In the genomic region with DNA sequence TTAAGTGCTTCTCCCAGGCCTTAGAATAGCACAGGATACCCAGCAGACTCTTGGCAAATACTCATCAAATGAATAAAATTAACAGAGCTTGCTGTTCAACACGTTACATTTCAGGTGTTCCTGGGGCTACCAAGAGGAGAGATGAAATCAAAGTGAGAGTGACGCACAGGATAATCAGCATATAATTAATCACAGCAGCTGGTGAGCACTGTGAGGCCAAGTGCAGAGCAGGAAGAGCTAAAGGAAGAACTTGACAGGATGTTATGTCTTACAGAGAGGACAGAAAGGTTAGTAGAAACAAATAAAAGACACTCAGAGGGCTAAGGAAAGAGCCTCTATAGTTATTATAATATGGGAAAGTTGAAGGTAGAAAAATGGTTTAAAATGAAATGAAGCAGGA, we compare ENCODE assay signal across 31 cellular contexts. TPM values are rescaled to one million over a fixed set of nuclear protein-coding genes. Genes with fewer than 3 reads are reported as not detected.
DNase-seq lines count a peak whose midpoint lies in the region; ATAC-seq, FAIRE-seq and TF ChIP-seq lines count a peak whose summit lies in the region.
"Had no signal": no experiment of that assay in that cellular context is flagged by ENCODE, and none has a peak within 500 bp of the region (broad histone marks: within the 10 kb centered on the region; RNA-seq: fewer than 3 reads in every experiment).

No MANE protein-coding gene starts in this region.

- intact Hi-C loops in MCF 10A (cut with micrococcal nuclease) (no loop called here), mammary epithelial cell (cut with micrococcal nuclease) (no loop called here)

- H3K79me2 ChIP-seq in mammary epithelial cell (ENCODE audit: insufficient read depth, low read length) = peaks cover 61% of the 10 kb centered on the region
- peaks cover 100% of the 10 kb centered on the region for H3K79me2 ChIP-seq in neural progenitor cell (ENCODE audit: low read depth)

- WGBS in mammary epithelial cell (ENCODE audit: low coverage, missing lambda C conversion rate) = 67% methylated on average over 2 of the region's 2 CpGs

- H3K36me3 ChIP-seq in mammary epithelial cell (ENCODE audit: insufficient read depth, low read length) = peaks cover 4% of the 10 kb centered on the region
- peaks cover 11% of the 10 kb centered on the region for H3K36me3 ChIP-seq in neural progenitor cell
- H3K36me3 ChIP-seq: pancreas had no signal

- H3K36me3 Mint-ChIP-seq in MCF 10A (ENCODE audit: insufficient read depth, unreplicated experiment) (peaks cover 60% of the 10 kb centered on the region), neural progenitor cell (peaks cover 32% of the 10 kb centered on the region)
- peaks cover 68% of the 10 kb centered on the region for H3K36me3 Mint-ChIP-seq in activated CD8-positive, alpha-beta T cell treated with anti-CD3 and anti-CD28 coated beads, Interleukin-2, amount 10 ng/mL, durations not matched to agents 7 days and 5 days (ENCODE audit: low read depth)

- H3K4me1 ChIP-seq in mammary epithelial cell (ENCODE audit: insufficient read depth, low read length) (peaks cover 12% of the 10 kb centered on the region), neural progenitor cell (peaks cover 20% of the 10 kb centered on the region)
- H3K4me1 ChIP-seq: pancreas, SJCRH30 had no signal

- H3K4me3 ChIP-seq in mammary epithelial cell (replicated peaks in 1 of 3; ENCODE audit: insufficient read depth in 1 of 3, low read depth in 2 of 3, low read length in 3 of 3) = no peak overlapping the region
- H3K4me3 ChIP-seq in neural progenitor cell = no peak overlapping the region
- H3K4me3 ChIP-seq: hepatocyte, pancreas, SJCRH30, spleen, testis had no signal

- DNase-seq in NCI-H2081 (lab: John Stamatoyannopoulos, UW) (peak; percentile 12 to 56), NCI-H2081 treated with DMSO at 0.1 percent for 48 hours (lab: John Stamatoyannopoulos, UW) (no peak), MCF 10A (ENCODE audit: unreplicated experiment) (no peak), mammary epithelial cell (no peak), neural progenitor cell (ENCODE audit: low spot score) (no peak), UCSD-AML1 (lab: John Stamatoyannopoulos, UW; ENCODE audit: unreplicated experiment) (no peak)
- no peak for DNase-seq in activated CD8-positive, alpha-beta T cell treated with anti-CD3 and anti-CD28 coated beads, Interleukin-2, amount 10 ng/mL, durations not matched to agents 7 days and 5 days
- DNase-seq: activated CD4-positive, alpha-beta T cell treated with anti-CD3 and anti-CD28 coated beads, Interleukin-2, amount 50 U/mL, for 48 hours; DMS79; erythroblast; foreskin fibroblast; GF-D8; IMR-90; naive thymus-derived CD4-positive, alpha-beta T cell; NCI-H1436; NCI-H524; pancreas; SJCRH30; spleen; stimulated activated CD4-positive, alpha-beta T cell treated with anti-CD3 and anti-CD28 coated beads, Interleukin-4, amount 100 ng/mL, for 1 hour; stimulated activated naive B cell treated with anti-CD40 and anti-IgM and Interleukin-4, amounts not matched to agents 10 μg/mL and 1 μg/mL and 100 μg/mL, for 72 hours; testis had no signal

- H3K9me3 ChIP-seq in mammary epithelial cell (replicated peaks; ENCODE audit: insufficient read depth, low read length) (no peaks in the 10 kb centered on the region), neural progenitor cell (ENCODE audit: low read depth) (no peaks in the 10 kb centered on the region)
- H3K9me3 ChIP-seq: pancreas, SJCRH30, spleen, testis had no signal

- in situ Hi-C loops in mammary epithelial cell (cut with MboI; ENCODE audit: low sequenced_read_pairs in 2 of 2) = no loop called here

- dilution Hi-C loops in mammary epithelial cell (cut with HindIII; ENCODE audit: low sequenced_read_pairs) = no loop called here

- TF ChIP-seq CTCF in MCF 10A (IDR thresholded peaks at IDR 0.05; ENCODE audit: unreplicated experiment) = no peak
- no peak for TF ChIP-seq CTCF in mammary epithelial cell (conservative IDR thresholded peaks at IDR 0.05 in 1 of 2, IDR thresholded peaks at IDR 0.05 in 1 of 2; ENCODE audit: extremely low read depth in 1 of 2, insufficient read depth in 1 of 2, low read depth in 1 of 2, low read length in 2 of 2)
- TF ChIP-seq CTCF in neural progenitor cell (IDR thresholded peaks at IDR 0.05) = no peak

- H3K4me2 ChIP-seq in mammary epithelial cell (ENCODE audit: insufficient read depth, low read depth, low read length) = no peak overlapping the region
- H3K4me2 ChIP-seq in neural progenitor cell = no peak overlapping the region
- H3K4me2 ChIP-seq: hepatocyte had no signal

- POLR2A ChIA-PET in MCF 10A (lab: Yijun Ruan, JAX) = interaction anchor here (0.6 to 1.1 kb wide), 2 partner anchors 9 to 320 kb away, joined by 3 to 4 read pairs; a partner anchor contains a TSS
- POLR2A ChIA-PET in activated CD8-positive, alpha-beta T cell treated with anti-CD3 and anti-CD28 coated beads, Interleukin-2, amount 10 ng/mL, durations not matched to agents 7 days and 5 days (lab: Charles Lee) = interaction anchor here (1.8 kb wide), 1 partner anchor 8 kb away, joined by 6 read pairs; a partner anchor contains a TSS

- peaks cover 15% of the 10 kb centered on the region for H3F3A ChIP-seq in neural progenitor cell (ENCODE audit: low read depth)

- H3K27me3 Mint-ChIP-seq in MCF 10A (ENCODE audit: insufficient read depth, unreplicated experiment) (no peaks in the 10 kb centered on the region), neural progenitor cell (ENCODE audit: insufficient read depth, low read depth) (peaks cover 2% of the 10 kb centered on the region)
- no peaks in the 10 kb centered on the region for H3K27me3 Mint-ChIP-seq in activated CD8-positive, alpha-beta T cell treated with anti-CD3 and anti-CD28 coated beads, Interleukin-2, amount 10 ng/mL, durations not matched to agents 7 days and 5 days (ENCODE audit: low read depth)
- H3K27me3 Mint-ChIP-seq: naive thymus-derived CD4-positive, alpha-beta T cell; stimulated activated naive B cell treated with anti-CD40 and anti-IgM and Interleukin-4, amounts not matched to agents 10 μg/mL and 1 μg/mL and 100 μg/mL, for 72 hours had no signal

- H3K27ac ChIP-seq in mammary epithelial cell (ENCODE audit: insufficient read depth, low read depth, low read length) = no peak overlapping the region
- no peak overlapping the region for H3K27ac ChIP-seq in neural progenitor cell
- H3K27ac ChIP-seq: hepatocyte, pancreas, SJCRH30, spleen, testis had no signal

- no TSS peak for BruUV-seq in MCF 10A (replicated peaks; lab: Mats Ljungman, UMichigan)
- BruUV-seq in mammary epithelial cell (replicated peaks; lab: Mats Ljungman, UMichigan) = no TSS peak

- no peaks in the 10 kb centered on the region for H3K9me3 Mint-ChIP-seq in MCF 10A (ENCODE audit: unreplicated experiment)
- no peaks in the 10 kb centered on the region for H3K9me3 Mint-ChIP-seq in activated CD8-positive, alpha-beta T cell treated with anti-CD3 and anti-CD28 coated beads, Interleukin-2, amount 10 ng/mL, durations not matched to agents 7 days and 5 days (ENCODE audit: insufficient read depth)
- H3K9me3 Mint-ChIP-seq in neural progenitor cell = no peaks in the 10 kb centered on the region
- H3K9me3 Mint-ChIP-seq: mesothelial cell of epicardium; naive thymus-derived CD4-positive, alpha-beta T cell; stimulated activated naive B cell treated with anti-CD40 and anti-IgM and Interleukin-4, amounts not matched to agents 10 μg/mL and 1 μg/mL and 100 μg/mL, for 72 hours had no signal

- no peaks in the 10 kb centered on the region for H3K27me3 ChIP-seq in mammary epithelial cell (ENCODE audit: insufficient read depth, low read length)
- no peaks in the 10 kb centered on the region for H3K27me3 ChIP-seq in neural progenitor cell
- H3K27me3 ChIP-seq: hepatocyte, pancreas, SJCRH30, spleen, testis had no signal

- no peaks in the 10 kb centered on the region for H4K20me1 ChIP-seq in mammary epithelial cell (ENCODE audit: insufficient read depth, low read length)
- peaks cover 65% of the 10 kb centered on the region for H4K20me1 ChIP-seq in neural progenitor cell (ENCODE audit: low read depth)

- H3K4me1 Mint-ChIP-seq in MCF 10A (ENCODE audit: insufficient read depth, unreplicated experiment) = peaks cover 23% of the 10 kb centered on the region
- H3K4me1 Mint-ChIP-seq in activated CD8-positive, alpha-beta T cell treated with anti-CD3 and anti-CD28 coated beads, Interleukin-2, amount 10 ng/mL, durations not matched to agents 7 days and 5 days (ENCODE audit: low read depth) = peaks cover 44% of the 10 kb centered on the region
- H3K4me1 Mint-ChIP-seq in neural progenitor cell = peaks cover 15% of the 10 kb centered on the region

- H2AFZ ChIP-seq in mammary epithelial cell (ENCODE audit: low read depth, low read length) (no peak overlapping the region), neural progenitor cell (replicated peaks) (no peak overlapping the region)
- H2AFZ ChIP-seq: hepatocyte had no signal

- CTCF ChIA-PET in MCF 10A (lab: Yijun Ruan, JAX) (interaction anchor here (0.6 to 0.9 kb wide), 2 partner anchors 19 to 20 kb away, joined by 3 read pairs; a partner anchor contains a TSS), mammary epithelial cell (lab: Charles Lee; ENCODE audit: low non-redundant PET) (no interaction called here)
- CTCF ChIA-PET in activated CD8-positive, alpha-beta T cell treated with anti-CD3 and anti-CD28 coated beads, Interleukin-2, amount 10 ng/mL, durations not matched to agents 7 days and 5 days (lab: Charles Lee) = interaction anchor here (0.6 to 5.5 kb wide), 6 partner anchors 8 to 152 kb away, joined by 3 to 53 read pairs (median 6); a partner anchor contains a TSS

- peak; percentile 95 for FAIRE-seq in islet of Langerhans (lab: Jason Lieb, UNC)
- FAIRE-seq: GM18507, pancreas, urothelium cell line had no signal

- H3K4me3 Mint-ChIP-seq in MCF 10A (ENCODE audit: unreplicated experiment) = no peak overlapping the region
- H3K4me3 Mint-ChIP-seq in activated CD8-positive, alpha-beta T cell treated with anti-CD3 and anti-CD28 coated beads, Interleukin-2, amount 10 ng/mL, durations not matched to agents 7 days and 5 days = no peak overlapping the region
- no peak overlapping the region for H3K4me3 Mint-ChIP-seq in neural progenitor cell
- H3K4me3 Mint-ChIP-seq: mesothelial cell of epicardium; stimulated activated naive B cell treated with anti-CD40 and anti-IgM and Interleukin-4, amounts not matched to agents 10 μg/mL and 1 μg/mL and 100 μg/mL, for 72 hours had no signal

- no peak for ATAC-seq in activated CD8-positive, alpha-beta T cell treated with anti-CD3 and anti-CD28 coated beads, Interleukin-2, amount 10 ng/mL, durations not matched to agents 7 days and 5 days
- ATAC-seq: HCT116; naive thymus-derived CD4-positive, alpha-beta T cell; Panc1; stimulated activated naive B cell treated with anti-CD40 and anti-IgM and Interleukin-4, amounts not matched to agents 10 μg/mL and 1 μg/mL and 100 μg/mL, for 72 hours had no signal

- H3K9ac ChIP-seq in mammary epithelial cell (ENCODE audit: insufficient read depth, low read length) (no peak overlapping the region), neural progenitor cell (no peak overlapping the region)

- H3K27ac Mint-ChIP-seq in MCF 10A (ENCODE audit: low read depth, unreplicated experiment) (peak overlapping the region; percentile 79), neural progenitor cell (no peak overlapping the region)
- peak overlapping the region; percentile 34 for H3K27ac Mint-ChIP-seq in activated CD8-positive, alpha-beta T cell treated with anti-CD3 and anti-CD28 coated beads, Interleukin-2, amount 10 ng/mL, durations not matched to agents 7 days and 5 days
- H3K27ac Mint-ChIP-seq: mesothelial cell of epicardium; stimulated activated naive B cell treated with anti-CD40 and anti-IgM and Interleukin-4, amounts not matched to agents 10 μg/mL and 1 μg/mL and 100 μg/mL, for 72 hours had no signal

RNA-seq across cellular contexts. Expression of a gene that starts 8.8 kb away (rescaled TPM):
- total RNA-seq in MCF 10A (2022) (53.6 and 54.9 TPM in 2 replicates), mammary epithelial cell (10 to 100 TPM; 24.0 to 33.5 TPM), neural progenitor cell (ENCODE audit: low replicate concordance) (81.6 and 93.1 TPM in 2 replicates)
- 32.5 TPM for polyA plus RNA-seq in mammary epithelial cell
- polyA minus RNA-seq in mammary epithelial cell = 24.9 TPM
- total RNA-seq in activated CD8-positive, alpha-beta T cell treated with anti-CD3 and anti-CD28 coated beads, Interleukin-2, amount 10 ng/mL, durations not matched to agents 7 days and 5 days = 10 to 100 TPM; 32.6 to 33.5 TPM

RNA-seq across cellular contexts. Expression of a gene that starts 19.9 kb away (rescaled TPM):
- total RNA-seq in MCF 10A (2022) (36.9 and 43.1 TPM in 2 replicates), mammary epithelial cell (10 to 100 TPM; 34.3 to 42.2 TPM), neural progenitor cell (ENCODE audit: low replicate concordance) (17.8 and 21.2 TPM in 2 replicates)
- 20.7 TPM for polyA plus RNA-seq in mammary epithelial cell
- polyA minus RNA-seq in mammary epithelial cell = 23.8 TPM
- 10 to 100 TPM; 40.0 to 41.1 TPM for total RNA-seq in activated CD8-positive, alpha-beta T cell treated with anti-CD3 and anti-CD28 coated beads, Interleukin-2, amount 10 ng/mL, durations not matched to agents 7 days and 5 days

RNA-seq across cellular contexts. Expression of a gene that starts 26.6 kb away (rescaled TPM):
- total RNA-seq in MCF 10A (2022) (not detected in 2 replicates), mammary epithelial cell (under 1 TPM in 1 of 2 donors, not detected in 1; 0.31 TPM), neural progenitor cell (ENCODE audit: low replicate concordance) (0.56 TPM in 1 of 2 replicates, not detected in the other)
- 0.10 TPM for polyA plus RNA-seq in mammary epithelial cell
- polyA minus RNA-seq in mammary epithelial cell = not detected
- total RNA-seq in activated CD8-positive, alpha-beta T cell treated with anti-CD3 and anti-CD28 coated beads, Interleukin-2, amount 10 ng/mL, durations not matched to agents 7 days and 5 days = 1 to 10 TPM; 1.4 to 1.7 TPM
- total RNA-seq: A172, chondrocyte, IMR-90 had no signal

Comparison
In these comparisons a context has a peak if more than half of its experiments do, and no peak if none do; other contexts are left out.
1. DNase-seq: peak in NCI-H2081 (2 of 2); none in NCI-H2081 treated with DMSO at 0.1 percent for 48 hours (single experiment), MCF 10A (single experiment), mammary epithelial cell (single experiment), activated CD8-positive, alpha-beta T cell treated with anti-CD3 and anti-CD28 coated beads, Interleukin-2, amount 10 ng/mL, durations not matched to agents 7 days and 5 days (single experiment), neural progenitor cell (single experiment) and UCSD-AML1 (single experiment).